In genomic region chr2:214874694-214875093, GRCh38 we compare ENCODE assay signal across 11 cellular contexts.
"Had no signal": no experiment of that assay in that cellular context is flagged by ENCODE, and none has a peak within 500 bp of the region (broad histone marks: within the 10 kb centered on the region; RNA-seq: fewer than 3 reads in every experiment).

No MANE protein-coding gene starts in this region.

- H3K36me3 ChIP-seq: HAP-1 had no signal

- DNase-seq: GM23248, GOT3, H7, H9, HCEC 1CT, HFFc6 had no signal

- H3K4me3 ChIP-seq: GM23248, GM23338, HAP-1 had no signal

- H2AFZ ChIP-seq: GM23248, GM23338 had no signal

- ATAC-seq: GM23338, HCT116 had no signal

- H3K9ac ChIP-seq: GM23248 had no signal

- H3K27ac ChIP-seq: GM23248 had no signal

- H3K4me1 ChIP-seq: HAP-1 had no signal

- H3K4me2 ChIP-seq: GM23338 had no signal

- H3K9me3 ChIP-seq: HAP-1 had no signal

- FAIRE-seq: H1, H54 had no signal
